9 cellular contexts compared by ENCODE assay signal in the genomic region with DNA sequence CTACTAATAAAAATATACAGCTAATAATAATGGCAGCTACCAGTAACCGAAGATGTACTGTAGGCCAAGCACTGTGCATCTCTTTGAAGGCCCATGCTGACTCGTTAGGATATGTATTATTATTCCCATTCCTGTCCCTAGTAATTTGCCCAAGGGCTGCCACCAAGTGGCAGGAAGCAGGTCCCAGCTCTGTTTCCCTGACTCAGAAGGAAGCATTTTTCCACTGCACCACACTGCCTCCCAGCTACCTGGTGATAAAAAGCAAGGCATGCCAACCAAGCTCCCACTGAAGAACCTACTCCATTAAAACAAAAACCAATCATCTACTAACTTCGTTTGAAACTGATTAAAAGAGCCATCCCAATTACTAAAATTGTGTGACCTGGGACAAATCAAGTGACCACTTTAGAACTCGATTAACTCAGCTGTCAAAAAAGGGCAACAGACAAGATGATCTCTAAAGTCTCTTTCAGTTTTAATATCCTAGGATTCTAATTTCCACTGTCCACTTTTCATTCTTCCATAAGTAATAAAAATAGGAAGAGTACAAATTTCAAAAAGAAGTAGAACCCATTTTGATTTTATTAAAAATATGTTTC. TPM values are rescaled to one million over a fixed set of nuclear protein-coding genes. Genes with fewer than 3 reads are reported as not detected.
DNase-seq lines count a peak whose midpoint lies in the region; ATAC-seq, FAIRE-seq and TF ChIP-seq lines count a peak whose summit lies in the region.
"Had no signal": no experiment of that assay in that cellular context is flagged by ENCODE, and none has a peak within 500 bp of the region (broad histone marks: within the 10 kb centered on the region; RNA-seq: fewer than 3 reads in every experiment).

No MANE protein-coding gene starts in this region.

- H3K79me2 ChIP-seq in GM23248 (ENCODE audit: insufficient read depth) = no peaks in the 10 kb centered on the region
- H3K79me2 ChIP-seq in keratinocyte (ENCODE audit: control insufficient read depth, insufficient read depth, low read length) = no peaks in the 10 kb centered on the region

- FAIRE-seq in A204.1 (lab: Jason Lieb, UNC) (peak; percentile 93), keratinocyte (lab: Jason Lieb, UNC) (peak; percentile 74)

- ATAC-seq in body of pancreas (peak; percentile 96), upper lobe of right lung (peak; percentile 95)

- TF ChIP-seq POLR2A in body of pancreas (IDR thresholded peaks at IDR 0.05) = no peak

- H3K9me3 ChIP-seq in GM23248 (ENCODE audit: low read depth) = no peaks in the 10 kb centered on the region
- no peaks in the 10 kb centered on the region for H3K9me3 ChIP-seq in body of pancreas
- H3K9me3 ChIP-seq in keratinocyte (ENCODE audit: control insufficient read depth, low read depth, low read length) = no peaks in the 10 kb centered on the region
- no peaks in the 10 kb centered on the region for H3K9me3 ChIP-seq in upper lobe of right lung

- dilution Hi-C loops in keratinocyte (cut with MboI; ENCODE audit: extremely low pct_ligation_motif_present, low sequenced_read_pairs) = no loop called here

- no peak overlapping the region for H3K27ac Mint-ChIP-seq in activated T-cell treated with anti-CD3 and anti-CD28 coated beads, Interleukin-2, amount 50 U/mL, for 24 hours

- H3K36me3 ChIP-seq in GM23248 (ENCODE audit: low read depth) (no peaks in the 10 kb centered on the region), body of pancreas (replicated peaks in 1 of 2; ENCODE audit: insufficient read depth in 1 of 2, low read depth in 2 of 2) (no peaks in the 10 kb centered on the region), keratinocyte (ENCODE audit: control insufficient read depth in 2 of 2, extremely low read depth in 1 of 2, insufficient read depth in 2 of 2, low read length in 2 of 2) (no peaks in the 10 kb centered on the region), upper lobe of right lung (no peaks in the 10 kb centered on the region)

- DNase-seq in GM23248 = peak; percentile 44
- peak; percentile 51 for DNase-seq in NCI-H226
- peak; percentile 69 to 81 (median 74) for DNase-seq in body of pancreas
- peak; percentile 44 for DNase-seq in keratinocyte (ENCODE audit: low read depth, low spot score)
- DNase-seq in upper lobe of right lung = peak; percentile 67
- DNase-seq in germinal center (ENCODE audit: low spot score) = no peak
- no peak for DNase-seq in activated T-cell treated with anti-CD3 and anti-CD28 coated beads, Interleukin-2, amount 50 U/mL, for 24 hours

- H3K4me3 Mint-ChIP-seq in activated T-cell treated with anti-CD3 and anti-CD28 coated beads, Interleukin-2, amount 50 U/mL, for 24 hours = no peak overlapping the region
- H3K4me3 Mint-ChIP-seq: central memory CD8-positive, alpha-beta T cell had no signal

- no peak overlapping the region for H3K4me3 ChIP-seq in GM23248
- no peak overlapping the region for H3K4me3 ChIP-seq in body of pancreas
- H3K4me3 ChIP-seq in keratinocyte (ENCODE audit: control insufficient read depth in 2 of 3, extremely low read depth in 1 of 3, insufficient read depth in 2 of 3, low read depth in 1 of 3, low read length in 3 of 3) = no peak overlapping the region
- no peak overlapping the region for H3K4me3 ChIP-seq in upper lobe of right lung

- H3K9me3 Mint-ChIP-seq in activated T-cell treated with anti-CD3 and anti-CD28 coated beads, Interleukin-2, amount 50 U/mL, for 24 hours = no peaks in the 10 kb centered on the region
- H3K9me3 Mint-ChIP-seq: central memory CD8-positive, alpha-beta T cell had no signal

- no peaks in the 10 kb centered on the region for H3K4me1 Mint-ChIP-seq in activated T-cell treated with anti-CD3 and anti-CD28 coated beads, Interleukin-2, amount 50 U/mL, for 24 hours (ENCODE audit: low read depth)
- H3K4me1 Mint-ChIP-seq: central memory CD8-positive, alpha-beta T cell had no signal

- H3K27me3 ChIP-seq in GM23248 (replicated peaks; ENCODE audit: insufficient read depth) (no peaks in the 10 kb centered on the region), body of pancreas (no peaks in the 10 kb centered on the region), keratinocyte (ENCODE audit: control insufficient read depth, extremely low read depth, insufficient read depth, low read length) (no peaks in the 10 kb centered on the region), upper lobe of right lung (no peaks in the 10 kb centered on the region)

- H4K20me1 ChIP-seq in GM23248 (ENCODE audit: insufficient read depth) = no peaks in the 10 kb centered on the region
- H4K20me1 ChIP-seq in keratinocyte (ENCODE audit: control insufficient read depth, extremely low read depth, insufficient read depth, low read length) = no peaks in the 10 kb centered on the region

- in situ Hi-C loops in GM23248 (cut with MboI) = loop anchor here (10.0 kb wide), 1 partner anchor 233 kb away; no protein-coding TSS in a partner anchor

- WGBS in GM23248 (ENCODE audit: low coverage in 1 of 2, low lambda C conversion rate in 2 of 2, missing lambda C conversion rate in 2 of 2), 2 experiments = 21 to 24% methylated on average over 4 of the region's 4 CpGs
- WGBS in body of pancreas, 2 donors = 22 to 31% methylated on average over 4 of the region's 4 CpGs

- no peaks in the 10 kb centered on the region for H3K9me1 ChIP-seq in keratinocyte (ENCODE audit: control insufficient read depth, extremely low read depth, insufficient read depth, low read length)

- H2AFZ ChIP-seq in GM23248 = no peak overlapping the region
- peak overlapping the region; percentile 4 for H2AFZ ChIP-seq in keratinocyte (ENCODE audit: control insufficient read depth, low read length)

- H3K27ac ChIP-seq in GM23248 (no peak overlapping the region), body of pancreas (no peak overlapping the region), keratinocyte (ENCODE audit: control insufficient read depth, insufficient read depth, low read length) (no peak overlapping the region), upper lobe of right lung (no peak overlapping the region)

- H3K9me2 ChIP-seq in GM23248 (ENCODE audit: insufficient read depth) = no peaks in the 10 kb centered on the region

- TF ChIP-seq CTCF in body of pancreas (IDR thresholded peaks at IDR 0.05) (peak; percentile 40 to 96 (median 76)), keratinocyte (optimal IDR thresholded peaks at IDR 0.05 in 1 of 3, IDR thresholded peaks at IDR 0.05 in 1 of 3, conservative IDR thresholded peaks at IDR 0.05 in 1 of 3; ENCODE audit: extremely low read depth in 1 of 3, insufficient read depth in 2 of 3, low read length in 3 of 3) (peak; percentile 68 to 94 (median 90)), upper lobe of right lung (IDR thresholded peaks at IDR 0.05) (peak; percentile 65)

- H3K4me1 ChIP-seq in GM23248 (ENCODE audit: insufficient read depth) = no peaks in the 10 kb centered on the region
- no peaks in the 10 kb centered on the region for H3K4me1 ChIP-seq in body of pancreas
- H3K4me1 ChIP-seq in keratinocyte (ENCODE audit: control insufficient read depth, extremely low read depth, insufficient read depth, low read length) = no peaks in the 10 kb centered on the region
- H3K4me1 ChIP-seq in upper lobe of right lung = no peaks in the 10 kb centered on the region

- H3K36me3 Mint-ChIP-seq in activated T-cell treated with anti-CD3 and anti-CD28 coated beads, Interleukin-2, amount 50 U/mL, for 24 hours (ENCODE audit: low read depth) = no peaks in the 10 kb centered on the region

- no peak overlapping the region for H3K9ac ChIP-seq in GM23248
- H3K9ac ChIP-seq in keratinocyte (ENCODE audit: control insufficient read depth, extremely low read depth, insufficient read depth, low read length) = no peak overlapping the region

- H3K4me2 ChIP-seq in GM23248 (ENCODE audit: unreplicated experiment) (no peak overlapping the region), keratinocyte (ENCODE audit: control insufficient read depth, extremely low read depth, insufficient read depth, low read depth, low read length) (peak overlapping the region; percentile 29)

- intact Hi-C loops in body of pancreas (cut with DNase I) = no loop called here
- intact Hi-C loops in upper lobe of right lung (cut with DNase I) = loop anchor here (5.0 kb wide), 1 partner anchor 230 kb away; no protein-coding TSS in a partner anchor

- H3K27me3 Mint-ChIP-seq in activated T-cell treated with anti-CD3 and anti-CD28 coated beads, Interleukin-2, amount 50 U/mL, for 24 hours = no peaks in the 10 kb centered on the region

- H3F3A ChIP-seq in GM23248 (ENCODE audit: insufficient read depth) = no peaks in the 10 kb centered on the region

RNA-seq across cellular contexts. Expression of a gene that starts 24.3 kb away (rescaled TPM):
- total RNA-seq in GM23248 (2014; rRNA removed; shearing (Covaris generic)) = 17.9 and 20.9 TPM in 2 replicates
- polyA plus RNA-seq in GM23248 (2016; fragmentation: Nextera tagmentation; extraction: Ambion mirVana) (11.2 and 12.5 TPM in 2 replicates), keratinocyte (27.5 to 45.0 TPM (median 31.8 TPM) in 3 replicates)
- total RNA-seq in body of pancreas (10 to 100 TPM in 1 of 2 donors, 1 to 10 TPM in 1; 6.0 to 39.2 TPM), upper lobe of right lung (25.0 TPM)
- polyA plus RNA-seq in keratinocyte (2011; ENCODE audit: low read depth) = 60.8 TPM
- 16.7 and 29.5 TPM in 2 replicates for polyA plus RNA-seq in keratinocyte (2011; cell fraction: cytosol; rRNA removed)
- 29.5 and 39.1 TPM in 2 replicates for polyA plus RNA-seq in keratinocyte (2011; cell fraction: nucleus; rRNA removed)
- polyA plus RNA-seq in keratinocyte (2012; ENCODE audit: low replicate concordance) = 29.4 and 51.5 TPM in 2 replicates
- polyA minus RNA-seq in keratinocyte = 10.8 to 23.8 TPM (median 16.1 TPM) in 3 replicates
- 15.0 TPM for polyA minus RNA-seq in keratinocyte (2011; cell fraction: cytosol; rRNA and poly(A)+ RNA removed)
- 13.1 and 21.7 TPM in 2 replicates for polyA minus RNA-seq in keratinocyte (2011; cell fraction: nucleus; rRNA and poly(A)+ RNA removed)

Comparison
In these comparisons a context has a peak if more than half of its experiments do, and no peak if none do; other contexts are left out.
1. DNase-seq: peak in GM23248 (single experiment), NCI-H226 (single experiment), body of pancreas (4 of 4), keratinocyte (single experiment) and upper lobe of right lung (single experiment); none in germinal center (single experiment) and activated T-cell treated with anti-CD3 and anti-CD28 coated beads, Interleukin-2, amount 50 U/mL, for 24 hours (single experiment).
2. Peak in every context shown above with its lines, with median percentiles within 50 percentile points of each other: CTCF ChIP-seq.